ENCODE assay signal across 8 cellular contexts in the genomic region with DNA sequence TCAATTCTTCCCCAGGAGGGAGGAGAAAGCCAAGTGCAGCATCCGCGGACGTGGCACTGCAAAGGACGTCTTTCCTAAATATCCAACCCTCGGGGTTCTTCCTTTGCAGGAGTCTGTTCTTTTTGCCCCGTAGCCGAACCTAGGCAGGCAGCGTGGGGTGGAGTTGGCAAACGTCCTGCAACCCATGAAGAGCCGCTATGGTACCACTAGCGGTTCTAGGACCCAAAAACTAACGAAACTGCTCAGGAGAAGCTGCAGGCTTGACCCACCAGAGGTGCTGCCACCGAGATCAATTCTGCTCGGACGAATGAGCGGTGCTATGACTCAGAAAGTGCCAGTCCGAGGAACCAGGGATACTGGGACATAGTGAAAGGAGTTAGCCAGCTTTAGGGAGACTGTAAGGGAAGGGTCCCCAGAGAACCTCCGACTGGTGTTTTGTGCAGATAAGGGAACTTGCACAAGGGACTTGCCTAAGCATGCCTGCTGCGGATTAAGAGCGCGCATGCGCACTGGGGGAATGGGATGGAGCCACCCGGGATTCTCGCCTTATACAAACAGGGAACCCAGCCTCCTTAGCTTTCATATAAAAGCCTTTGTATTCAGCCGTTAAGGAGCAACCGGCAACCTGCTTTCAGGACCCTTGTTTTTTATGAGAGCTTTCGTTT. TPM values are rescaled to one million over a fixed set of nuclear protein-coding genes. Genes with fewer than 3 reads are reported as not detected.
DNase-seq lines count a peak whose midpoint lies in the region; TF ChIP-seq lines count a peak whose summit lies in the region.

No MANE protein-coding gene starts in this region.

- no peaks in the 10 kb centered on the region for H3K27me3 ChIP-seq in Caco-2 (replicated peaks; ENCODE audit: control insufficient read depth, insufficient read depth, low read length)
- no peaks in the 10 kb centered on the region for H3K27me3 ChIP-seq in GM23248 (replicated peaks; ENCODE audit: insufficient read depth)
- H3K27me3 ChIP-seq in neuron (ENCODE audit: insufficient read depth, low read length): no peaks in the 10 kb centered on the region

- CTCF ChIA-PET in Caco-2 (lab: Charles Lee): interaction anchor here (0.5 to 2.8 kb wide), 9 partner anchors 12 to 344 kb away, joined by 3 to 18 read pairs (median 5); no protein-coding TSS in a partner anchor

- H3K4me1 Mint-ChIP-seq in Caco-2 (ENCODE audit: low read depth, unreplicated experiment): peaks cover 14% of the 10 kb centered on the region

- H3K4me3 ChIP-seq in Caco-2 (ENCODE audit: low read depth, low read length): peak overlapping the region; percentile 68
- H3K4me3 ChIP-seq in GM23248: peak overlapping the region; percentile 78
- H3K4me3 ChIP-seq in neuron (ENCODE audit: low read length): peak overlapping the region; percentile 50

- H3K36me3 ChIP-seq in Caco-2 (ENCODE audit: control insufficient read depth, insufficient read depth, low read length): no peaks in the 10 kb centered on the region
- H3K36me3 ChIP-seq in GM23248 (ENCODE audit: low read depth): no peaks in the 10 kb centered on the region
- H3K36me3 ChIP-seq in neuron (ENCODE audit: insufficient read depth, low read length): no peaks in the 10 kb centered on the region

- H3F3A ChIP-seq in GM23248 (ENCODE audit: insufficient read depth): peaks cover 36% of the 10 kb centered on the region

- DNase-seq in Caco-2: peak; percentile 89 to 91
- DNase-seq in GM23248: peak; percentile 92
- DNase-seq in M059J (ENCODE audit: low read depth): peak; percentile 90
- DNase-seq in SHP77 (lab: John Stamatoyannopoulos, UW): peak; percentile 95 to 96
- DNase-seq in activated gamma-delta T cell (lab: John Stamatoyannopoulos, UW): peak; percentile 30
- DNase-seq in foreskin melanocyte: peak; percentile 83

- H3K9me3 ChIP-seq in Caco-2: no peaks in the 10 kb centered on the region
- H3K9me3 ChIP-seq in GM23248 (ENCODE audit: low read depth): no peaks in the 10 kb centered on the region
- H3K9me3 ChIP-seq in neuron (ENCODE audit: low read length): no peaks in the 10 kb centered on the region

- H3K9me3 Mint-ChIP-seq in Caco-2 (ENCODE audit: unreplicated experiment): no peaks in the 10 kb centered on the region

- H3K4me1 ChIP-seq in Caco-2: no peaks in the 10 kb centered on the region; the same call in 1 of the 2 replicates
- H3K4me1 ChIP-seq in GM23248 (ENCODE audit: insufficient read depth): peaks cover 21% of the 10 kb centered on the region
- no peaks in the 10 kb centered on the region for H3K4me1 ChIP-seq in neuron (ENCODE audit: insufficient read depth, low read length)

- H3K4me3 Mint-ChIP-seq in Caco-2 (ENCODE audit: unreplicated experiment): peak overlapping the region; percentile 94

- 1 to 2% methylated on average over 27 of the region's 27 CpGs for WGBS in GM23248 (ENCODE audit: low coverage in 1 of 2, low lambda C conversion rate in 2 of 2, missing lambda C conversion rate in 2 of 2), 2 experiments

- H2AFZ ChIP-seq in GM23248 (peak overlapping the region; percentile 90), neuron (ENCODE audit: low read depth, low read length) (peak overlapping the region; percentile 39)

- peak overlapping the region; percentile 97 for H3K27ac Mint-ChIP-seq in Caco-2 (ENCODE audit: unreplicated experiment)

- BruUV-seq in Caco-2 (replicated peaks; lab: Mats Ljungman, UMichigan): TSS peak; percentile 56

- peaks cover 18% of the 10 kb centered on the region for H3K36me3 Mint-ChIP-seq in Caco-2 (ENCODE audit: insufficient read depth, unreplicated experiment)

- peak overlapping the region; percentile 88 for H3K4me2 ChIP-seq in GM23248 (ENCODE audit: unreplicated experiment)

- H3K27ac ChIP-seq in GM23248 (peak overlapping the region; percentile 92), temporal lobe (ENCODE audit: low read depth, low read length) (peak overlapping the region; percentile 81)

- POLR2A ChIA-PET in Caco-2 (lab: Charles Lee): interaction anchor here (0.6 to 1.9 kb wide), 4 partner anchors 13 to 98 kb away, joined by 4 to 7 read pairs (median 5); no protein-coding TSS in a partner anchor

- H3K9ac ChIP-seq in GM23248: peak overlapping the region; percentile 90

- TF ChIP-seq CTCF in Caco-2 (IDR thresholded peaks at IDR 0.05; ENCODE audit: insufficient read depth in 1 of 2, low read depth in 1 of 2, low read length in 1 of 2, severe bottlenecking in 1 of 2, unreplicated experiment in 1 of 2): no peak

- H3K27me3 Mint-ChIP-seq in Caco-2 (ENCODE audit: insufficient read depth, unreplicated experiment): peaks cover 3% of the 10 kb centered on the region

- no peaks in the 10 kb centered on the region for H3K79me2 ChIP-seq in GM23248 (ENCODE audit: insufficient read depth)

- in situ Hi-C loops in GM23248 (cut with MboI): no loop called here

- H4K20me1 ChIP-seq in GM23248 (ENCODE audit: insufficient read depth): no peaks in the 10 kb centered on the region

- H3K9me2 ChIP-seq in GM23248 (ENCODE audit: insufficient read depth): no peaks in the 10 kb centered on the region

- intact Hi-C loops in Caco-2 (cut with micrococcal nuclease; ENCODE audit: unreplicated experiment): no loop called here

RNA-seq across cellular contexts. Expression of gene ANXA2R, which starts 32.7 kb away (rescaled TPM):
- total RNA-seq in Caco-2 (2022) (3.1 and 4.1 TPM in 2 replicates), temporal lobe (0.49 TPM)
- total RNA-seq in GM23248 (2014; rRNA removed; shearing (Covaris generic)): 0.13 and 1.2 TPM in 2 replicates
- 0.35 and 0.56 TPM in 2 replicates for polyA plus RNA-seq in GM23248 (2016; fragmentation: Nextera tagmentation; extraction: Ambion mirVana)
- 0.25 and 1.4 TPM in 2 replicates for total RNA-seq in M059J (2014; rRNA removed; shearing (Covaris generic))

Comparison
In these comparisons a context has a peak if more than half of its experiments do, and no peak if none do; other contexts are left out.
1. Peak in every context shown above with its lines: DNase-seq, H3K4me3 ChIP-seq and H3K27ac ChIP-seq.
2. DNase-seq: peak in every context shown above with its lines; median percentile 96 in SHP77; 92 in GM23248; 90 in Caco-2; 90 in M059J; 83 in foreskin melanocyte; 30 in activated gamma-delta T cell.